Comparison of ENCODE assay signal across 17 cellular contexts in the genomic region with DNA sequence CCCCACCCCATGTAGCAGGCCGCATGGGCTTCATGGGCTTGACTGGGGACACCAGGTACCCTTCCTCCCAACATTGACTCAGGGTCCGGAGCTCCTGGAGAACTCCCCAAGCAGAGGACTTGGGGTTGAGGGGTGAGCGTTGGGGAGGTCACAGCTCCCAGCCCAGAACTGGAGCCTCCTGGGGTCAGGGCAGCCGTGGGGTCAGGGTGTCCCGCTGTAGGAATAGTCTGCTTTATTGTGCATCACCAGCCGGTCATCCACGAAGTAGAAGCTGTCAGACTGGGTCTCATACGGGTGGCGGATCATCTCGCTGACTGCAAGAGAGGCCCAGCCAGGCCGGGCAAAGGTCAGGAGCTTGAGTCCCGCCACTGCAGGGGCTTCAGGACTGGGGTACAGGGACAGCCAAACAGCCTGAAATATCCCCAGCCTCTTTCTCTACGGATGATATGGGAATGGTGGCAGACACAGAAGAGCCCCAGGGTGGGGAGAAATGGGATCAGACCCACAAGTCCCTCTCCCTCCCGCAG. TPM values are rescaled to one million over a fixed set of nuclear protein-coding genes. Genes with fewer than 3 reads are reported as not detected.
DNase-seq lines count a peak whose midpoint lies in the region; ATAC-seq and TF ChIP-seq lines count a peak whose summit lies in the region.
"Had no signal": no experiment of that assay in that cellular context is flagged by ENCODE, and none has a peak within 500 bp of the region (broad histone marks: within the 10 kb centered on the region; RNA-seq: fewer than 3 reads in every experiment).

No MANE protein-coding gene starts in this region.

- H3K27ac Mint-ChIP-seq in activated naive CD4-positive, alpha-beta T cell treated with anti-CD3 and anti-CD28 coated beads, Interleukin-2, amount 10 ng/mL, durations not matched to agents 7 days and 5 days: peak overlapping the region; percentile 91
- peak overlapping the region; percentile 81 for H3K27ac Mint-ChIP-seq in dendritic cell treated with granulocyte-macrophage colony-stimulating factor and Interleukin-4, amounts not matched to agents 40 ng/mL and 50 ng/mL, for 4 days
- peak overlapping the region; percentile 86 for H3K27ac Mint-ChIP-seq in stimulated activated effector memory CD8-positive, alpha-beta T cell treated with anti-CD3 and anti-CD28 coated beads, Interleukin-12 subunit alpha, Interleukin-12 subunit beta, amount 100 ng/mL, for 72 hours

- H3K36me3 Mint-ChIP-seq in activated naive CD4-positive, alpha-beta T cell treated with anti-CD3 and anti-CD28 coated beads, Interleukin-2, amount 10 ng/mL, durations not matched to agents 7 days and 5 days: peaks cover 8% of the 10 kb centered on the region
- H3K36me3 Mint-ChIP-seq in dendritic cell treated with granulocyte-macrophage colony-stimulating factor and Interleukin-4, amounts not matched to agents 40 ng/mL and 50 ng/mL, for 4 days (ENCODE audit: low read depth): peaks cover 39% of the 10 kb centered on the region
- H3K36me3 Mint-ChIP-seq in stimulated activated effector memory CD8-positive, alpha-beta T cell treated with anti-CD3 and anti-CD28 coated beads, Interleukin-12 subunit alpha, Interleukin-12 subunit beta, amount 100 ng/mL, for 72 hours: peaks cover 19% of the 10 kb centered on the region

- H3K36me3 ChIP-seq in OCI-LY3 (replicated peaks; ENCODE audit: low read depth, low read length) (peaks cover 48% of the 10 kb centered on the region), thyroid gland (no peaks in the 10 kb centered on the region)
- H3K36me3 ChIP-seq: colonic mucosa had no signal

- H3K27ac ChIP-seq in OCI-LY3 (ENCODE audit: low read length) (peak overlapping the region; percentile 98), thyroid gland (no peak overlapping the region)
- H3K27ac ChIP-seq: foreskin keratinocyte, GM23248 had no signal

- CTCF ChIA-PET in activated naive CD4-positive, alpha-beta T cell treated with anti-CD3 and anti-CD28 coated beads, Interleukin-2, amount 10 ng/mL, durations not matched to agents 7 days and 5 days (lab: Charles Lee): interaction anchor here (0.8 to 4.9 kb wide), 9 partner anchors 11 to 131 kb away, joined by 3 to 29 read pairs (median 5); partner anchors contain the start of gene PIGS

- peak overlapping the region; percentile 91; the same call in 1 of the 2 replicates for H3K9ac ChIP-seq in OCI-LY3 (ENCODE audit: low read length)
- H3K9ac ChIP-seq: GM23248 had no signal

- TF ChIP-seq POLR2A in thyroid gland (IDR thresholded peaks at IDR 0.05): no peak

- peaks cover 45% of the 10 kb centered on the region for H3K4me1 Mint-ChIP-seq in activated naive CD4-positive, alpha-beta T cell treated with anti-CD3 and anti-CD28 coated beads, Interleukin-2, amount 10 ng/mL, durations not matched to agents 7 days and 5 days
- peaks cover 67% of the 10 kb centered on the region for H3K4me1 Mint-ChIP-seq in dendritic cell treated with granulocyte-macrophage colony-stimulating factor and Interleukin-4, amounts not matched to agents 40 ng/mL and 50 ng/mL, for 4 days (ENCODE audit: low read depth)
- peaks cover 49% of the 10 kb centered on the region for H3K4me1 Mint-ChIP-seq in stimulated activated effector memory CD8-positive, alpha-beta T cell treated with anti-CD3 and anti-CD28 coated beads, Interleukin-12 subunit alpha, Interleukin-12 subunit beta, amount 100 ng/mL, for 72 hours

- peak overlapping the region; percentile 65 for H3K4me3 Mint-ChIP-seq in activated naive CD4-positive, alpha-beta T cell treated with anti-CD3 and anti-CD28 coated beads, Interleukin-2, amount 10 ng/mL, durations not matched to agents 7 days and 5 days
- peak overlapping the region; percentile 61 for H3K4me3 Mint-ChIP-seq in dendritic cell treated with granulocyte-macrophage colony-stimulating factor and Interleukin-4, amounts not matched to agents 40 ng/mL and 50 ng/mL, for 4 days
- H3K4me3 Mint-ChIP-seq in stimulated activated effector memory CD8-positive, alpha-beta T cell treated with anti-CD3 and anti-CD28 coated beads, Interleukin-12 subunit alpha, Interleukin-12 subunit beta, amount 100 ng/mL, for 72 hours: peak overlapping the region; percentile 98

- no peaks in the 10 kb centered on the region for H4K20me1 ChIP-seq in OCI-LY3 (ENCODE audit: insufficient read depth, low read length)

- no peak overlapping the region for H2AFZ ChIP-seq in OCI-LY3 (ENCODE audit: low read depth, low read length)
- H2AFZ ChIP-seq: GM23248 had no signal

- peak overlapping the region; percentile 87 for H3K4me2 ChIP-seq in OCI-LY3 (ENCODE audit: low read length)

- H3K27me3 ChIP-seq in OCI-LY3 (ENCODE audit: low read depth, low read length): no peaks in the 10 kb centered on the region
- H3K27me3 ChIP-seq in thyroid gland: no peaks in the 10 kb centered on the region
- H3K27me3 ChIP-seq: colonic mucosa, foreskin keratinocyte had no signal

- DNase-seq in activated naive CD4-positive, alpha-beta T cell treated with anti-CD3 and anti-CD28 coated beads, Interleukin-2, amount 10 ng/mL, durations not matched to agents 7 days and 5 days: no peak
- DNase-seq in activated naive CD4-positive, alpha-beta T cell (lab: John Stamatoyannopoulos, UW): no peak
- DNase-seq in stimulated activated effector memory CD8-positive, alpha-beta T cell treated with anti-CD3 and anti-CD28 coated beads, Interleukin-12 subunit alpha, Interleukin-12 subunit beta, amount 100 ng/mL, for 72 hours (ENCODE audit: low spot score in 2 of 2): no peak
- no peak for DNase-seq in thyroid gland
- no peak for DNase-seq in DMS153 (lab: John Stamatoyannopoulos, UW)
- DNase-seq: activated CD4-positive, alpha-beta T cell treated with anti-CD3 and anti-CD28 coated beads, Interleukin-2, amount 50 U/mL, for 1 hour; foreskin keratinocyte; GM23248; MM.1S; NCI-H1694 treated with DMSO at 0.1 percent for 48 hours; SIG-M5; stimulated activated CD4-positive, alpha-beta T cell treated with anti-CD3 and anti-CD28 coated beads, Interleukin-2, amount 100 ng/mL, for 24 hours had no signal

- H3K4me3 ChIP-seq in OCI-LY3 (ENCODE audit: low read length) (peak overlapping the region; percentile 96), thyroid gland (replicated peaks in 1 of 3) (no peak overlapping the region)
- H3K4me3 ChIP-seq: colonic mucosa, GM23248 had no signal

- peaks cover 53% of the 10 kb centered on the region for H3K79me2 ChIP-seq in OCI-LY3 (ENCODE audit: low read length)

- H3K9me3 ChIP-seq in OCI-LY3 (ENCODE audit: insufficient read depth, low read length) (no peaks in the 10 kb centered on the region), thyroid gland (no peaks in the 10 kb centered on the region)
- H3K9me3 ChIP-seq: colonic mucosa had no signal

- H3K4me1 ChIP-seq in OCI-LY3 (ENCODE audit: low read length) (peaks cover 58% of the 10 kb centered on the region), thyroid gland (peaks cover 7 to 15% of the 10 kb centered on the region in 2 donors)
- H3K4me1 ChIP-seq: colonic mucosa, foreskin keratinocyte had no signal

- TF ChIP-seq CTCF in OCI-LY3 (IDR thresholded peaks at IDR 0.05; ENCODE audit: low read depth, low read length) (no peak), thyroid gland (IDR thresholded peaks at IDR 0.05) (no peak)

- intact Hi-C loops in dendritic cell treated with granulocyte-macrophage colony-stimulating factor and Interleukin-4, amounts not matched to agents 40 ng/mL and 50 ng/mL, for 4 days (cut with micrococcal nuclease): loop anchor here (10.0 kb wide), 1 partner anchor 162 kb away; no protein-coding TSS in a partner anchor
- intact Hi-C loops in thyroid gland (cut with DNase I): loop anchor here (2.0 kb wide), 1 partner anchor 66 kb away; no protein-coding TSS in a partner anchor

- WGBS in thyroid gland, 2 donors: 91% methylated on average over 14 of the region's 14 CpGs; no CpG with 5 or more reads in 1 of the 2 donors

- no peaks in the 10 kb centered on the region for H3K27me3 Mint-ChIP-seq in activated naive CD4-positive, alpha-beta T cell treated with anti-CD3 and anti-CD28 coated beads, Interleukin-2, amount 10 ng/mL, durations not matched to agents 7 days and 5 days
- H3K27me3 Mint-ChIP-seq in dendritic cell treated with granulocyte-macrophage colony-stimulating factor and Interleukin-4, amounts not matched to agents 40 ng/mL and 50 ng/mL, for 4 days: no peaks in the 10 kb centered on the region

- no peak for ATAC-seq in stimulated activated effector memory CD8-positive, alpha-beta T cell treated with anti-CD3 and anti-CD28 coated beads, Interleukin-12 subunit alpha, Interleukin-12 subunit beta, amount 100 ng/mL, for 72 hours
- no peak for ATAC-seq in GM21717 (IDR thresholded peaks at IDR 0.05; ENCODE audit: unreplicated experiment)
- ATAC-seq: foreskin keratinocyte had no signal

- no peaks in the 10 kb centered on the region for H3K9me3 Mint-ChIP-seq in activated naive CD4-positive, alpha-beta T cell treated with anti-CD3 and anti-CD28 coated beads, Interleukin-2, amount 10 ng/mL, durations not matched to agents 7 days and 5 days
- no peaks in the 10 kb centered on the region for H3K9me3 Mint-ChIP-seq in dendritic cell treated with granulocyte-macrophage colony-stimulating factor and Interleukin-4, amounts not matched to agents 40 ng/mL and 50 ng/mL, for 4 days
- H3K9me3 Mint-ChIP-seq in stimulated activated effector memory CD8-positive, alpha-beta T cell treated with anti-CD3 and anti-CD28 coated beads, Interleukin-12 subunit alpha, Interleukin-12 subunit beta, amount 100 ng/mL, for 72 hours: no peaks in the 10 kb centered on the region

RNA-seq across cellular contexts. Expression of gene UNC119, which starts 5.3 kb away (rescaled TPM):
- 10 to 100 TPM; 29.8 to 43.9 (median 36.0) TPM for total RNA-seq in thyroid gland

RNA-seq across cellular contexts. Expression of gene PIGS, which starts 24.2 kb away (rescaled TPM):
- total RNA-seq in thyroid gland: 100 to 1,000 TPM in 1 of 4 donors, 10 to 100 TPM in 3; 37.2 to 111 (median 74.7) TPM

RNA-seq across cellular contexts. Expression of gene ALDOC, which starts 29.5 kb away (rescaled TPM):
- total RNA-seq in thyroid gland: 10 to 100 TPM in 1 of 4 donors, 1 to 10 TPM in 3; 6.0 to 13.1 (median 8.7) TPM

RNA-seq across cellular contexts. Expression of gene FOXN1, which starts 41.0 kb away (rescaled TPM):
- under 1 TPM in 1 of 4 donors, not detected in 3; 0.34 TPM for total RNA-seq in thyroid gland
- total RNA-seq: GM23248, osteocyte had no signal

RNA-seq across cellular contexts. Expression of gene SPAG5, which starts 51.7 kb away (rescaled TPM):
- total RNA-seq in thyroid gland: 10 to 100 TPM in 2 of 4 donors, 1 to 10 TPM in 2; 4.4 to 27.0 (median 9.9) TPM
